ENCODE assay signal across 8 cellular contexts in the genomic region with DNA sequence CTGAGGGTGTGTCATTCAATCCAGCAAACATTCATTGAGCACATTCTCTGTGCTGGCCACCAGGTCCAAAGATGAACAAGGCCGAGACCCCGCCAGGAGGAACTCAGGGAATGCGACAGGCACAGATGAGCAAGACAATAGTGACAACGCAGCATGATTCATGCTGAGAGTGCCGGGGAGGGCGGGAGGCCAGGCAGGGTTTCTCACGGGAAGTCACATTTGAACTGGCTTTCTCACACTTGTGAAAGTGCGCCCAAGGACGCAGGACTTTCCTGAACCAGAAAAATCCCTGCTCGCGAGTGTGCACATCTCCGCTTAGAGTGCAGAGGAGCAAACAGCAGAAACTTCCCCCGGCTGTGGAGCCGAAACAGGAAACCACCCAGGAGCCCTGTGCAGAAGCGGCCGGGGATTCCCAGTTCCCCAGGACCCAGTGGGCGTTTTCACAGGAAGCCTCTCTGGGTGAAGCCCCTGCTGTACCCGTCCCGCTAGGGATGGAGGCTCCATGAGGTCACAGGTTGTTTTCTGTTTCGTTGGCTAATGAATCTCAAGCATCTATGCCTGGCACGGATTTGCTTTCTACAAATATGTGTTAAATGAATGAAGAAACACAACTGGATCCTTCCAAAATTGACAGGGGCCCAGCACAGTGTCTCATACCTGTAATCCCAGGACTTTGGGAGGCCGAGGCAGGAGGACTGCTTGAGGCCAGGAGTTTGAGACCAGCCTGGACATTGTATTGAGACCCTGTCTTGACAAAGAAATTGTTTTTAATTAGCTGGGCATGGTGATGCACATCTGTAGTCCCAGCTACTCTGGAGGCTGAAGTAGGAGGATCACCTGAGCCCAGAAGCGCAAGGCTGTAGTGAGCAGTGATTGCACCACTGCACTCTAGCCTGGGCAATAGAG.
DNase-seq lines count a peak whose midpoint lies in the region; ATAC-seq and TF ChIP-seq lines count a peak whose summit lies in the region.

No MANE protein-coding gene starts in this region.

- H3K4me3 ChIP-seq in epithelial cell of esophagus (ENCODE audit: low read length): no peak overlapping the region

- H3K36me3 Mint-ChIP-seq in nephron (ENCODE audit: low read depth): no peaks in the 10 kb centered on the region

- ATAC-seq in HG02571 (IDR thresholded peaks at IDR 0.05; ENCODE audit: unreplicated experiment): peak; percentile 45
- peak; percentile 64 for ATAC-seq in stimulated activated naive CD8-positive, alpha-beta T cell treated with anti-CD3 and anti-CD28 coated beads, Interleukin-15, Interleukin-2, amounts not matched to agents 100 U/mL and 50 U/mL, for 24 hours

- POLR2A ChIA-PET in GM10248 (lab: Yijun Ruan, JAX): no interaction called here

- H3K4me3 Mint-ChIP-seq in nephron: peak overlapping the region; percentile 0 to 53 (median 32)

- DNase-seq in GM10248 (ENCODE audit: extremely low spot score): peak; percentile 74
- DNase-seq in NCI-H460 (ENCODE audit: extremely low read depth, low read depth): peak; percentile 47
- peak; percentile 70 for DNase-seq in activated CD8-positive, alpha-beta memory T cell treated with anti-CD3 and anti-CD28 coated beads, Interleukin-2, amount 50 U/mL, for 1 hour (ENCODE audit: extremely low read depth)
- peak; percentile 76 for DNase-seq in epithelial cell of esophagus (ENCODE audit: low read depth)
- DNase-seq in stimulated activated naive CD8-positive, alpha-beta T cell treated with anti-CD3 and anti-CD28 coated beads, Interleukin-15, Interleukin-2, amounts not matched to agents 100 U/mL and 50 U/mL, for 24 hours: peak; percentile 93
- no peak for DNase-seq in KG1 (lab: John Stamatoyannopoulos, UW)

- peak overlapping the region in 1 of 3 experiments; percentile 3 for H3K27ac Mint-ChIP-seq in nephron

- H3K27me3 Mint-ChIP-seq in nephron (ENCODE audit: low read depth): peaks cover 28% of the 10 kb centered on the region

- peaks cover 2% of the 10 kb centered on the region for H3K9me3 Mint-ChIP-seq in nephron

- H3K4me1 Mint-ChIP-seq in nephron: peaks cover 15% of the 10 kb centered on the region

- TF ChIP-seq CTCF in GM10248 (IDR thresholded peaks at IDR 0.05; ENCODE audit: control extremely low read depth, extremely low read depth, low read depth, missing control alignments): peak; percentile 1
- no peak for TF ChIP-seq CTCF in epithelial cell of esophagus (IDR thresholded peaks at IDR 0.05; ENCODE audit: insufficient read depth, low read depth, low read length, missing control alignments)
- TF ChIP-seq CTCF in nephron (IDR thresholded peaks at IDR 0.05; ENCODE audit: unreplicated experiment in 3 of 3): no peak

- CTCF ChIA-PET in GM10248 (lab: Yijun Ruan, JAX): interaction anchor here (0.6 to 8.7 kb wide), 8 partner anchors 7 to 256 kb away, joined by 3 to 450 read pairs (median 34); no protein-coding TSS in a partner anchor
